17 cellular contexts compared by ENCODE assay signal in the genomic region with DNA sequence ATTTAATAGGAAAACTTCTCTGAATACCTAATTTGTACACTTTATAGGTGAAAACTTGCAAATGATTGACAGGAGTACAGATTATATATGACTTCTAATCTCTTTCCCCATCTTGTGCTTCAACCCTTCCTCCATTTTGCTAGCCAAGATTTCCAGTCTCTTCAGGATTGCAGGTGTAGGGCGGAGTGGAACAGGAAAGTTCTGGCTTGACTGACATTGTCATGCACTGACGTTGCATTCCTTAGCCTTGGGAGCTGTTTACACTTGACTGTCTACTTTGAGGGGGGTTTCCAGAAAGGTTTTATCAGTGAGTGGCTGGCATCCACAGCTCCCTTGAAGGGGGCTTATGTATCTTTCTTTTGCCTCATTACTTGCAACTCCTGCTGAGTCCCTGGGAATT. TPM values are rescaled to one million over a fixed set of nuclear protein-coding genes. Genes with fewer than 3 reads are reported as not detected.
DNase-seq lines count a peak whose midpoint lies in the region; ATAC-seq and TF ChIP-seq lines count a peak whose summit lies in the region.
"Had no signal": no experiment of that assay in that cellular context is flagged by ENCODE, and none has a peak within 500 bp of the region (broad histone marks: within the 10 kb centered on the region; RNA-seq: fewer than 3 reads in every experiment).

No MANE protein-coding gene starts in this region.

- H3K4me1 ChIP-seq in foreskin keratinocyte: peaks cover 11% of the 10 kb centered on the region
- no peaks in the 10 kb centered on the region for H3K4me1 ChIP-seq in upper lobe of left lung
- H3K4me1 ChIP-seq: Caco-2 had no signal

- TF ChIP-seq EP300 in upper lobe of left lung (IDR thresholded peaks at IDR 0.05): no peak

- H3K9me3 ChIP-seq in upper lobe of left lung: no peaks in the 10 kb centered on the region
- H3K9me3 ChIP-seq: Caco-2 had no signal

- TF ChIP-seq CTCF in WTC11 (IDR thresholded peaks at IDR 0.05) (no peak), foreskin keratinocyte (conservative IDR thresholded peaks at IDR 0.05) (no peak), upper lobe of left lung (IDR thresholded peaks at IDR 0.05) (no peak)

- TF ChIP-seq POLR2A in upper lobe of left lung (IDR thresholded peaks at IDR 0.05): no peak

- peak; percentile 50 for DNase-seq in ELF-1 (ENCODE audit: low read depth, low spot score)
- DNase-seq in WTC11 (ENCODE audit: low spot score): peak; percentile 16
- DNase-seq in foreskin keratinocyte: peak; percentile 48 to 66
- DNase-seq in kidney tubule cell (ENCODE audit: low spot score): peak; percentile 61
- no peak for DNase-seq in activated naive CD8-positive, alpha-beta T cell treated with anti-CD3 and anti-CD28 coated beads for 36 hours
- DNase-seq in upper lobe of left lung: no peak
- no peak for DNase-seq in activated CD8-positive, alpha-beta memory T cell treated with anti-CD3 and anti-CD28 coated beads, Interleukin-2, amount 10 ng/mL, durations not matched to agents 7 days and 5 days
- DNase-seq: Caco-2; CD8-positive, alpha-beta T cell; DND-41; GF-D8; GOT3 had no signal

- no peak overlapping the region for H3K27ac ChIP-seq in foreskin keratinocyte
- H3K27ac ChIP-seq in upper lobe of left lung: no peak overlapping the region
- H3K27ac ChIP-seq: 22Rv1, HL-60 had no signal

- peaks cover 3% of the 10 kb centered on the region for H3K27me3 Mint-ChIP-seq in WTC11 (ENCODE audit: low read depth)
- H3K27me3 Mint-ChIP-seq in activated naive CD8-positive, alpha-beta T cell treated with anti-CD3 and anti-CD28 coated beads for 36 hours: no peaks in the 10 kb centered on the region
- H3K27me3 Mint-ChIP-seq in activated CD8-positive, alpha-beta memory T cell treated with anti-CD3 and anti-CD28 coated beads, Interleukin-2, amount 10 ng/mL, durations not matched to agents 7 days and 5 days: no peaks in the 10 kb centered on the region

- H3K27me3 ChIP-seq in foreskin keratinocyte (no peaks in the 10 kb centered on the region), upper lobe of left lung (no peaks in the 10 kb centered on the region)

- peaks cover 35% of the 10 kb centered on the region for H3K4me1 Mint-ChIP-seq in WTC11
- H3K4me1 Mint-ChIP-seq in activated naive CD8-positive, alpha-beta T cell treated with anti-CD3 and anti-CD28 coated beads for 36 hours: no peaks in the 10 kb centered on the region
- no peaks in the 10 kb centered on the region for H3K4me1 Mint-ChIP-seq in activated CD8-positive, alpha-beta memory T cell treated with anti-CD3 and anti-CD28 coated beads, Interleukin-2, amount 10 ng/mL, durations not matched to agents 7 days and 5 days
- H3K4me1 Mint-ChIP-seq: CD14-positive monocyte had no signal

- CTCF ChIA-PET in WTC11 (lab: Charles Lee): no interaction called here
- CTCF ChIA-PET in activated CD8-positive, alpha-beta memory T cell treated with anti-CD3 and anti-CD28 coated beads, Interleukin-2, amount 10 ng/mL, durations not matched to agents 7 days and 5 days (lab: Charles Lee): no interaction called here

- no peak overlapping the region for H3K4me3 Mint-ChIP-seq in WTC11
- no peak overlapping the region for H3K4me3 Mint-ChIP-seq in activated naive CD8-positive, alpha-beta T cell treated with anti-CD3 and anti-CD28 coated beads for 36 hours
- no peak overlapping the region for H3K4me3 Mint-ChIP-seq in activated CD8-positive, alpha-beta memory T cell treated with anti-CD3 and anti-CD28 coated beads, Interleukin-2, amount 10 ng/mL, durations not matched to agents 7 days and 5 days
- H3K4me3 Mint-ChIP-seq: CD14-positive monocyte; CD8-positive, alpha-beta T cell had no signal

- H3K4me3 ChIP-seq in upper lobe of left lung: no peak overlapping the region

- POLR2A ChIA-PET in WTC11 (lab: Charles Lee): no interaction called here

- H3K36me3 ChIP-seq in upper lobe of left lung: no peaks in the 10 kb centered on the region

- peaks cover 6% of the 10 kb centered on the region; the same call in 1 of the 2 replicates for H3K9me3 Mint-ChIP-seq in WTC11
- H3K9me3 Mint-ChIP-seq in activated naive CD8-positive, alpha-beta T cell treated with anti-CD3 and anti-CD28 coated beads for 36 hours: no peaks in the 10 kb centered on the region
- H3K9me3 Mint-ChIP-seq in activated CD8-positive, alpha-beta memory T cell treated with anti-CD3 and anti-CD28 coated beads, Interleukin-2, amount 10 ng/mL, durations not matched to agents 7 days and 5 days (ENCODE audit: low read depth): no peaks in the 10 kb centered on the region
- H3K9me3 Mint-ChIP-seq: CD8-positive, alpha-beta T cell had no signal

- 30 to 68% methylated on average over 2 of the region's 2 CpGs for WGBS in upper lobe of left lung, 2 donors

- no peaks in the 10 kb centered on the region; the same call in 1 of the 2 replicates for H3K36me3 Mint-ChIP-seq in WTC11
- no peaks in the 10 kb centered on the region for H3K36me3 Mint-ChIP-seq in activated naive CD8-positive, alpha-beta T cell treated with anti-CD3 and anti-CD28 coated beads for 36 hours
- no peaks in the 10 kb centered on the region for H3K36me3 Mint-ChIP-seq in activated CD8-positive, alpha-beta memory T cell treated with anti-CD3 and anti-CD28 coated beads, Interleukin-2, amount 10 ng/mL, durations not matched to agents 7 days and 5 days
- H3K36me3 Mint-ChIP-seq: CD14-positive monocyte; CD8-positive, alpha-beta T cell had no signal

- H3K27ac Mint-ChIP-seq in WTC11: no peak overlapping the region
- no peak overlapping the region for H3K27ac Mint-ChIP-seq in activated naive CD8-positive, alpha-beta T cell treated with anti-CD3 and anti-CD28 coated beads for 36 hours
- H3K27ac Mint-ChIP-seq in activated CD8-positive, alpha-beta memory T cell treated with anti-CD3 and anti-CD28 coated beads, Interleukin-2, amount 10 ng/mL, durations not matched to agents 7 days and 5 days: no peak overlapping the region
- H3K27ac Mint-ChIP-seq: CD14-positive monocyte; CD8-positive, alpha-beta T cell had no signal

- peak; percentile 91 for ATAC-seq in WTC11
- ATAC-seq in foreskin keratinocyte: peak; percentile 86
- ATAC-seq in GM18520 (IDR thresholded peaks at IDR 0.05; ENCODE audit: unreplicated experiment): no peak
- ATAC-seq in upper lobe of left lung (ENCODE audit: low FRiP score in 2 of 2): no peak
- no peak for ATAC-seq in activated CD8-positive, alpha-beta memory T cell treated with anti-CD3 and anti-CD28 coated beads, Interleukin-2, amount 10 ng/mL, durations not matched to agents 7 days and 5 days
- ATAC-seq: CD8-positive, alpha-beta T cell; HCT116 had no signal

TF ChIP-seq in WTC11, 78 proteins besides CTCF, POLR2A, EP300 and RAD21:
- TF ChIP-seq TCF7 (CRISPR knock-in tag; IDR thresholded peaks at IDR 0.05; ENCODE audit: low read depth) (no peak), ZNF416 (CRISPR knock-in tag; IDR thresholded peaks at IDR 0.05) (no peak), EMX1 (CRISPR knock-in tag; IDR thresholded peaks at IDR 0.05) (no peak), MAX (CRISPR knock-in tag; IDR thresholded peaks at IDR 0.05) (no peak), GABPB1 (CRISPR knock-in tag; IDR thresholded peaks at IDR 0.05) (no peak), PREB (CRISPR knock-in tag; IDR thresholded peaks at IDR 0.05; ENCODE audit: borderline replicate concordance) (no peak), MXD4 (CRISPR knock-in tag; IDR thresholded peaks at IDR 0.05; ENCODE audit: borderline replicate concordance) (no peak), ZNF219 (CRISPR knock-in tag; IDR thresholded peaks at IDR 0.05; ENCODE audit: borderline replicate concordance) (no peak), ZNF671 (CRISPR knock-in tag; IDR thresholded peaks at IDR 0.05) (no peak), GTF2I (CRISPR knock-in tag; conservative IDR thresholded peaks at IDR 0.05) (no peak)
- TF ChIP-seq, protein P1, sequence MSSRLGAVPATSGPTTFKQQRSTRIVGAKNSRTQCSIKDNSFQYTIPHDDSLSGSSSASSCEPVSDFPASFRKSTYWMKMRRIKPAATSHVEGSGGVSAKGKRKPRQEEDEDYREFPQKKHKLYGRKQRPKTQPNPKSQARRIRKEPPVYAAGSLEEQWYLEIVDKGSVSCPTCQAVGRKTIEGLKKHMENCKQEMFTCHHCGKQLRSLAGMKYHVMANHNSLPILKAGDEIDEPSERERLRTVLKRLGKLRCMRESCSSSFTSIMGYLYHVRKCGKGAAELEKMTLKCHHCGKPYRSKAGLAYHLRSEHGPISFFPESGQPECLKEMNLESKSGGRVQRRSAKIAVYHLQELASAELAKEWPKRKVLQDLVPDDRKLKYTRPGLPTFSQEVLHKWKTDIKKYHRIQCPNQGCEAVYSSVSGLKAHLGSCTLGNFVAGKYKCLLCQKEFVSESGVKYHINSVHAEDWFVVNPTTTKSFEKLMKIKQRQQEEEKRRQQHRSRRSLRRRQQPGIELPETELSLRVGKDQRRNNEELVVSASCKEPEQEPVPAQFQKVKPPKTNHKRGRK (CRISPR knock-in tag; IDR thresholded peaks at IDR 0.05; ENCODE audit: borderline replicate concordance): no peak
- TF ChIP-seq, protein P2, sequence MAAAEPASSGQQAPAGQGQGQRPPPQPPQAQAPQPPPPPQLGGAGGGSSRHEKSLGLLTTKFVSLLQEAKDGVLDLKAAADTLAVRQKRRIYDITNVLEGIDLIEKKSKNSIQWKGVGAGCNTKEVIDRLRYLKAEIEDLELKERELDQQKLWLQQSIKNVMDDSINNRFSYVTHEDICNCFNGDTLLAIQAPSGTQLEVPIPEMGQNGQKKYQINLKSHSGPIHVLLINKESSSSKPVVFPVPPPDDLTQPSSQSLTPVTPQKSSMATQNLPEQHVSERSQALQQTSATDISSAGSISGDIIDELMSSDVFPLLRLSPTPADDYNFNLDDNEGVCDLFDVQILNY (CRISPR knock-in tag; IDR thresholded peaks at IDR 0.05): no peak

RNA-seq across cellular contexts. Expression of gene GRIA1, which starts 34.1 kb away (rescaled TPM):
- total RNA-seq in WTC11 (2021) (0.76 to 0.81 TPM (median 0.76 TPM) in 3 replicates), foreskin keratinocyte (0.42 and 0.48 TPM in 2 replicates), upper lobe of left lung (10 to 100 TPM in 2 of 6 donors, 1 to 10 TPM in 4; 4.3 to 17.8 (median 9.3) TPM)
- 0.04 and 0.09 TPM in 2 replicates for polyA plus RNA-seq in foreskin keratinocyte
- not detected for total RNA-seq in activated naive CD8-positive, alpha-beta T cell treated with anti-CD3 and anti-CD28 coated beads for 36 hours
- total RNA-seq in activated CD8-positive, alpha-beta memory T cell treated with anti-CD3 and anti-CD28 coated beads, Interleukin-2, amount 10 ng/mL, durations not matched to agents 7 days and 5 days: not detected
- total RNA-seq: Caco-2; CD8-positive, alpha-beta T cell had no signal
- polyA plus RNA-seq: CD14-positive monocyte had no signal

Comparison
In these comparisons a context has a peak if more than half of its experiments do, and no peak if none do; other contexts are left out.
1. DNase-seq: peak in ELF-1 (single experiment), WTC11 (single experiment), foreskin keratinocyte (2 of 2) and kidney tubule cell (single experiment); none in activated naive CD8-positive, alpha-beta T cell treated with anti-CD3 and anti-CD28 coated beads for 36 hours (single experiment), upper lobe of left lung (0 of 2) and activated CD8-positive, alpha-beta memory T cell treated with anti-CD3 and anti-CD28 coated beads, Interleukin-2, amount 10 ng/mL, durations not matched to agents 7 days and 5 days (single experiment).
2. ATAC-seq: peak in WTC11 (single experiment) and foreskin keratinocyte (single experiment); none in GM18520 (single experiment), upper lobe of left lung (0 of 2) and activated CD8-positive, alpha-beta memory T cell treated with anti-CD3 and anti-CD28 coated beads, Interleukin-2, amount 10 ng/mL, durations not matched to agents 7 days and 5 days (single experiment).